Comparison of ENCODE assay signal across 18 cellular contexts in genomic region chr9:123283048-123283408, GRCh38. TPM values are rescaled to one million over a fixed set of nuclear protein-coding genes. Genes with fewer than 3 reads are reported as not detected.
DNase-seq lines count a peak whose midpoint lies in the region; ATAC-seq, FAIRE-seq and TF ChIP-seq lines count a peak whose summit lies in the region.
"Had no signal": no experiment of that assay in that cellular context is flagged by ENCODE, and none has a peak within 500 bp of the region (broad histone marks: within the 10 kb centered on the region; RNA-seq: fewer than 3 reads in every experiment).

No MANE protein-coding gene starts in this region.

- no peak overlapping the region for H3K9ac ChIP-seq in HCT116 (ENCODE audit: low read length)
- H3K9ac ChIP-seq: BLaER1 treated with 17β-estradiol and CSF1 and Interleukin-3, amounts not matched to agents 10 nM and 100 nM; GM23248 had no signal

- BruUV-seq in HCT116 (replicated peaks; lab: Mats Ljungman, UMichigan): no TSS peak

- 79 to 85% (median 82%) methylated on average over 5 of the region's 5 CpGs for WGBS in heart left ventricle, 4 donors
- 82 to 91% methylated on average over 5 of the region's 5 CpGs for WGBS in sigmoid colon, 2 donors

- POLR2A ChIA-PET in HCT116 (lab: Charles Lee): no interaction called here

- H3K36me3 ChIP-seq in heart left ventricle (no peaks in the 10 kb centered on the region), HCT116 (ENCODE audit: control insufficient read depth in 1 of 2, insufficient read depth in 2 of 2, low read length in 2 of 2) (no peaks in the 10 kb centered on the region), sigmoid colon (no peaks in the 10 kb centered on the region)
- H3K36me3 ChIP-seq: BLaER1 treated with 17β-estradiol and CSF1 and Interleukin-3, amounts not matched to agents 10 nM and 100 nM; SJCRH30 had no signal

- H2AFZ ChIP-seq in HCT116 (ENCODE audit: low read depth, low read length, poor library complexity, severe bottlenecking): no peak overlapping the region
- H2AFZ ChIP-seq: GM23248 had no signal

- no peaks in the 10 kb centered on the region for H3K79me2 ChIP-seq in HCT116 (ENCODE audit: insufficient read depth, low read length)

- H3K27ac ChIP-seq in heart left ventricle (peak overlapping the region in 10 of 12 donors; percentile 56 to 89 (median 74)), HCT116 (ENCODE audit: low read depth, low read length) (no peak overlapping the region), sigmoid colon (peak overlapping the region in 3 of 4 donors; percentile 50 to 70 (median 57))
- H3K27ac ChIP-seq: BLaER1 treated with 17β-estradiol and CSF1 and Interleukin-3, amounts not matched to agents 10 nM and 100 nM; GM23248; SJCRH30 had no signal

- TF ChIP-seq POLR2A in heart left ventricle (IDR thresholded peaks at IDR 0.05) (no peak), HCT116 (IDR thresholded peaks at IDR 0.05; ENCODE audit: borderline replicate concordance, extremely low read depth, insufficient read depth, insufficient read length) (no peak), sigmoid colon (IDR thresholded peaks at IDR 0.05) (no peak), H54 (IDR thresholded peaks at IDR 0.05; ENCODE audit: low read depth, low read length) (no peak)

- H3K4me1 ChIP-seq in heart left ventricle (peaks cover 0 to 12% (median 0%) of the 10 kb centered on the region in 12 donors), HCT116 (ENCODE audit: control insufficient read depth in 1 of 2, insufficient read depth in 2 of 2, low read length in 2 of 2) (peaks cover 11 to 15% of the 10 kb centered on the region in 2 experiments; a peak in 3 of 4 replicates), sigmoid colon (peaks cover 0 to 19% (median 14%) of the 10 kb centered on the region in 4 donors)
- H3K4me1 ChIP-seq: BLaER1 treated with 17β-estradiol and CSF1 and Interleukin-3, amounts not matched to agents 10 nM and 100 nM; SJCRH30 had no signal

- RAD21 ChIA-PET in HCT116 (lab: Charles Lee; ENCODE audit: low non-redundant PET in 1 of 2, low total read pairs in 2 of 2, uncharacterized antibody in 2 of 2, unreplicated experiment in 2 of 2): no interaction called here

- FAIRE-seq in H54 (lab: Jason Lieb, UNC): no peak

- no peaks in the 10 kb centered on the region for H4K20me1 ChIP-seq in HCT116 (ENCODE audit: insufficient read depth)
- H4K20me1 ChIP-seq: BLaER1 treated with 17β-estradiol and CSF1 and Interleukin-3, amounts not matched to agents 10 nM and 100 nM had no signal

- no peak for TF ChIP-seq CTCF in heart left ventricle (IDR thresholded peaks at IDR 0.05)
- TF ChIP-seq CTCF in HCT116 (IDR thresholded peaks at IDR 0.05 in 2 of 3, conservative IDR thresholded peaks at IDR 0.05 in 1 of 3; ENCODE audit: borderline replicate concordance in 1 of 3, insufficient read depth in 1 of 3, low read depth in 2 of 3, low read length in 2 of 3): no peak
- TF ChIP-seq CTCF in sigmoid colon (IDR thresholded peaks at IDR 0.05): no peak

- H3K9me3 ChIP-seq in heart left ventricle (no peaks in the 10 kb centered on the region), HCT116 (ENCODE audit: control insufficient read depth in 1 of 2, insufficient read depth in 1 of 2, low read depth in 1 of 2, low read length in 2 of 2) (no peaks in the 10 kb centered on the region), sigmoid colon (no peaks in the 10 kb centered on the region)

- DNase-seq in heart left ventricle (no peak), left ventricle myocardium superior (no peak), HCT116 (ENCODE audit: low read depth, low spot score) (no peak), NCI-H774 (lab: John Stamatoyannopoulos, UW) (peak; percentile 77), sigmoid colon (no peak), H54 (ENCODE audit: insufficient read length, low spot score) (no peak)
- no peak for DNase-seq in effector CD8-positive, alpha-beta T cell (lab: John Stamatoyannopoulos, UW)
- DNase-seq: CD4-positive, alpha-beta T cell; GM23248; HCEC 1CT; NCI-H1048; NCI-H187; NCI-H2081 treated with DMSO at 0.1 percent for 48 hours; NCI-H2171; NCI-H510A; OCI-M1; SJCRH30 had no signal

- no peak for TF ChIP-seq RAD21 in HCT116 (IDR thresholded peaks at IDR 0.05; ENCODE audit: low read depth)

- no peak for ATAC-seq in heart left ventricle
- ATAC-seq in left ventricle myocardium superior: no peak
- ATAC-seq in HCT116: peak; percentile 37; the same call in 1 of the 2 replicates

- CTCF ChIA-PET in HCT116 (lab: Charles Lee): no interaction called here

- H3K4me3 ChIP-seq in heart left ventricle (no peak overlapping the region), HCT116 (replicated peaks in 1 of 2; ENCODE audit: low read depth in 1 of 2, low read length in 2 of 2) (no peak overlapping the region), sigmoid colon (no peak overlapping the region)
- H3K4me3 ChIP-seq: BLaER1 treated with 17β-estradiol and CSF1 and Interleukin-3, amounts not matched to agents 10 nM and 100 nM; GM23248; SJCRH30 had no signal

- no peaks in the 10 kb centered on the region for H3K27me3 ChIP-seq in heart left ventricle
- H3K27me3 ChIP-seq in HCT116 (ENCODE audit: insufficient read depth, low read length): no peaks in the 10 kb centered on the region
- H3K27me3 ChIP-seq in sigmoid colon: no peaks in the 10 kb centered on the region
- H3K27me3 ChIP-seq: BLaER1 treated with 17β-estradiol and CSF1 and Interleukin-3, amounts not matched to agents 10 nM and 100 nM had no signal

- intact Hi-C loops in heart left ventricle (cut with DNase I): loop anchor here in 2 of 10 donors (2.0 to 5.0 kb wide), 2 partner anchors 16 to 54 kb away; no protein-coding TSS in a partner anchor
- intact Hi-C loops in left ventricle myocardium superior (cut with micrococcal nuclease): no loop called here
- intact Hi-C loops in HCT116 (cut with micrococcal nuclease): no loop called here
- intact Hi-C loops in sigmoid colon (cut with DNase I): no loop called here

- H3K4me2 ChIP-seq in HCT116 (ENCODE audit: low read length): peak overlapping the region; percentile 65
- H3K4me2 ChIP-seq: BLaER1 treated with 17β-estradiol and CSF1 and Interleukin-3, amounts not matched to agents 10 nM and 100 nM had no signal

- TF ChIP-seq EP300 in sigmoid colon (IDR thresholded peaks at IDR 0.05): no peak

- H3K9me2 ChIP-seq in HCT116 (ENCODE audit: insufficient read depth): no peaks in the 10 kb centered on the region

TF ChIP-seq in HCT116, 20 proteins besides CTCF, POLR2A, EP300 and RAD21 (continues in another document):
- TF ChIP-seq POLR2AphosphoS5 (IDR thresholded peaks at IDR 0.05; ENCODE audit: low read depth, low read length) (no peak), TCF7L2 (IDR thresholded peaks at IDR 0.05; ENCODE audit: borderline replicate concordance, extremely low read depth, insufficient read depth, insufficient read length) (no peak), EGR1 (IDR thresholded peaks at IDR 0.05; ENCODE audit: low read depth) (no peak), ATF3 (IDR thresholded peaks at IDR 0.05) (no peak), EZH2 (IDR thresholded peaks at IDR 0.05) (no peak), ELF1 (IDR thresholded peaks at IDR 0.05; ENCODE audit: borderline replicate concordance, low read depth) (no peak), CBX3 (IDR thresholded peaks at IDR 0.05; ENCODE audit: low read depth) (no peak), ZBTB33 (IDR thresholded peaks at IDR 0.05; ENCODE audit: extremely low read depth, insufficient replicate concordance, low read length) (no peak)

RNA-seq across cellular contexts. Expression of gene STRBP, which starts 14.6 kb away (rescaled TPM):
- 10 to 100 TPM in 8 of 9 donors, 1 to 10 TPM in 1; 8.3 to 24.4 (median 18.7) TPM for total RNA-seq in heart left ventricle
- polyA plus RNA-seq in heart left ventricle: 10 to 100 TPM in 1 of 2 donors, 1 to 10 TPM in 1; 5.9 to 23.9 TPM
- total RNA-seq in left ventricle myocardium superior: 21.3 TPM
- 30.4 TPM for total RNA-seq in HCT116 (2021; ENCODE audit: unreplicated experiment)
- 14.0 and 19.5 TPM in 2 replicates for polyA plus RNA-seq in HCT116 (2012)
- 10 to 100 TPM; 13.3 to 18.2 (median 16.1) TPM for total RNA-seq in sigmoid colon
- 10 to 100 TPM; 18.0 to 32.2 (median 29.4) TPM for polyA plus RNA-seq in sigmoid colon
